9 cellular contexts compared by ENCODE assay signal in the genomic region with DNA sequence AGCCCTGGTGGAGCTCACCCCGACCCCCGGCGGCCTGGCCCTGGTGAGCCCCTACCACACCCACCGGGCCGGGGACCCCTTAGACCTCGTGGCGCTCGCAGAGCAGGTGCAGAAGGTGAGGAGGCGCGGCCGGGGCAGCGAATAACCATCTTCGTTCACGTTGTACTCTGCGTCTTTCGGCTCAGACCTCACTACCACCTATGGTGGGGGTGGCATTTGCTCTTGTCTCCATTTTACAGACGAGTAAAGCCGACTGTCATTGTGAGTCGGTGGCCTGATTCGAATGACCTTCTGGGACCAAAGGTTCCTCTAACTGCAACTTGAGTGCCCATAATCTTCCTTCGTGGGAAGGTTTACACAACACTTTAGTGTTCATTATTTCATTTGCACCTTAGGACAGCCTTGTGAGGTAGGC. TPM values are rescaled to one million over a fixed set of nuclear protein-coding genes. Genes with fewer than 3 reads are reported as not detected.
DNase-seq lines count a peak whose midpoint lies in the region; ATAC-seq, FAIRE-seq and TF ChIP-seq lines count a peak whose summit lies in the region.
"Had no signal": no experiment of that assay in that cellular context is flagged by ENCODE, and none has a peak within 500 bp of the region (broad histone marks: within the 10 kb centered on the region; RNA-seq: fewer than 3 reads in every experiment).

No MANE protein-coding gene starts in this region.

- H3K4me3 Mint-ChIP-seq in activated naive CD8-positive, alpha-beta T cell treated with anti-CD3 and anti-CD28 coated beads, Interleukin-2, amount 50 U/mL, for 24 hours = no peak overlapping the region

- no peak for FAIRE-seq in keratinocyte (lab: Jason Lieb, UNC)

- ATAC-seq in GM19395 (IDR thresholded peaks at IDR 0.05; ENCODE audit: unreplicated experiment) = peak; percentile 32
- ATAC-seq in HG03469 (IDR thresholded peaks at IDR 0.05; ENCODE audit: unreplicated experiment) = peak; percentile 13
- ATAC-seq in activated naive CD8-positive, alpha-beta T cell treated with anti-CD3 and anti-CD28 coated beads, Interleukin-2, amount 50 U/mL, for 24 hours = peak; percentile 2

- no peaks in the 10 kb centered on the region for H4K20me1 ChIP-seq in keratinocyte (ENCODE audit: control insufficient read depth, extremely low read depth, insufficient read depth, low read length)

- no peaks in the 10 kb centered on the region for H3K27me3 ChIP-seq in BJ (ENCODE audit: control insufficient read depth, insufficient read depth, low read length)
- no peaks in the 10 kb centered on the region for H3K27me3 ChIP-seq in keratinocyte (ENCODE audit: control insufficient read depth, extremely low read depth, insufficient read depth, low read length)

- H3K79me2 ChIP-seq in keratinocyte (ENCODE audit: control insufficient read depth, insufficient read depth, low read length) = peaks cover 49% of the 10 kb centered on the region

- no peak for DNase-seq in BJ (ENCODE audit: low read depth)
- no peak for DNase-seq in activated naive CD8-positive, alpha-beta T cell treated with anti-CD3 and anti-CD28 coated beads, Interleukin-2, amount 50 U/mL, for 24 hours
- DNase-seq in keratinocyte (ENCODE audit: low read depth, low spot score) = no peak
- no peak for DNase-seq in DMS153 (lab: John Stamatoyannopoulos, UW)
- no peak for DNase-seq in KG1 (lab: John Stamatoyannopoulos, UW)

- H3K4me1 Mint-ChIP-seq in activated naive CD8-positive, alpha-beta T cell treated with anti-CD3 and anti-CD28 coated beads, Interleukin-2, amount 50 U/mL, for 24 hours = peaks cover 35% of the 10 kb centered on the region

- no peaks in the 10 kb centered on the region for H3K27me3 Mint-ChIP-seq in activated naive CD8-positive, alpha-beta T cell treated with anti-CD3 and anti-CD28 coated beads, Interleukin-2, amount 50 U/mL, for 24 hours

- CTCF ChIA-PET in BJ (lab: Yijun Ruan, JAX) = interaction anchor here (2.1 to 5.8 kb wide), 3 partner anchors 10 to 594 kb away, joined by 5 to 34 read pairs (median 17); no protein-coding TSS in a partner anchor

- H3K36me3 Mint-ChIP-seq in activated naive CD8-positive, alpha-beta T cell treated with anti-CD3 and anti-CD28 coated beads, Interleukin-2, amount 50 U/mL, for 24 hours (ENCODE audit: low read depth) = peaks cover 19% of the 10 kb centered on the region

- no peaks in the 10 kb centered on the region for H3K9me3 Mint-ChIP-seq in activated naive CD8-positive, alpha-beta T cell treated with anti-CD3 and anti-CD28 coated beads, Interleukin-2, amount 50 U/mL, for 24 hours

- TF ChIP-seq CTCF in BJ (IDR thresholded peaks at IDR 0.05; ENCODE audit: insufficient read depth, low read depth, low read length) = no peak
- TF ChIP-seq CTCF in keratinocyte (optimal IDR thresholded peaks at IDR 0.05 in 1 of 3, IDR thresholded peaks at IDR 0.05 in 1 of 3, conservative IDR thresholded peaks at IDR 0.05 in 1 of 3; ENCODE audit: extremely low read depth in 1 of 3, insufficient read depth in 2 of 3, low read length in 3 of 3) = no peak

- H3K9ac ChIP-seq in keratinocyte (ENCODE audit: control insufficient read depth, extremely low read depth, insufficient read depth, low read length) = peak overlapping the region; percentile 83

- H3K4me1 ChIP-seq in keratinocyte (ENCODE audit: control insufficient read depth, extremely low read depth, insufficient read depth, low read length) = peaks cover 12% of the 10 kb centered on the region

- H3K4me3 ChIP-seq in BJ (ENCODE audit: low read depth, low read length) (peak overlapping the region; percentile 69), keratinocyte (ENCODE audit: control insufficient read depth in 2 of 3, extremely low read depth in 1 of 3, insufficient read depth in 2 of 3, low read depth in 1 of 3, low read length in 3 of 3) (peak overlapping the region; percentile 65 to 85 (median 74))

- no peaks in the 10 kb centered on the region for H3K9me3 ChIP-seq in keratinocyte (ENCODE audit: control insufficient read depth, low read depth, low read length)

- H3K9me1 ChIP-seq in keratinocyte (ENCODE audit: control insufficient read depth, extremely low read depth, insufficient read depth, low read length) = no peaks in the 10 kb centered on the region

- POLR2A ChIA-PET in BJ (lab: Charles Lee) = interaction anchor here (0.7 kb wide), 1 partner anchor 433 kb away, joined by 4 read pairs; no protein-coding TSS in a partner anchor

- H3K4me2 ChIP-seq in keratinocyte (ENCODE audit: control insufficient read depth, extremely low read depth, insufficient read depth, low read depth, low read length) = peak overlapping the region; percentile 77

- dilution Hi-C loops in keratinocyte (cut with MboI; ENCODE audit: extremely low pct_ligation_motif_present, low sequenced_read_pairs) = no loop called here

- H2AFZ ChIP-seq in keratinocyte (ENCODE audit: control insufficient read depth, low read length) = peak overlapping the region; percentile 32

- H3K27ac Mint-ChIP-seq in activated naive CD8-positive, alpha-beta T cell treated with anti-CD3 and anti-CD28 coated beads, Interleukin-2, amount 50 U/mL, for 24 hours = peak overlapping the region; percentile 80

- H3K36me3 ChIP-seq in BJ (ENCODE audit: control insufficient read depth, insufficient read depth, low read length) (peaks cover 1% of the 10 kb centered on the region), keratinocyte (ENCODE audit: control insufficient read depth in 2 of 2, extremely low read depth in 1 of 2, insufficient read depth in 2 of 2, low read length in 2 of 2) (no peaks in the 10 kb centered on the region)

- peak overlapping the region; percentile 38 for H3K27ac ChIP-seq in keratinocyte (ENCODE audit: control insufficient read depth, insufficient read depth, low read length)
- peak overlapping the region; percentile 59 for H3K27ac ChIP-seq in temporal lobe (ENCODE audit: low read depth, low read length)

RNA-seq across cellular contexts. Expression of a gene that starts 0.5 kb away (rescaled TPM):
- polyA plus RNA-seq in BJ (2011; rRNA removed) (2.0 and 4.2 TPM in 2 replicates), keratinocyte (6.1 to 9.8 TPM (median 9.6 TPM) in 3 replicates)
- 0.66 and 1.0 TPM in 2 replicates for polyA minus RNA-seq in BJ (2011; rRNA and poly(A)+ RNA removed)
- polyA plus RNA-seq in keratinocyte (2011; ENCODE audit: low read depth) = 1.3 TPM
- 6.9 and 13.6 TPM in 2 replicates for polyA plus RNA-seq in keratinocyte (2011; cell fraction: cytosol; rRNA removed)
- polyA plus RNA-seq in keratinocyte (2011; cell fraction: nucleus; rRNA removed) = 4.9 and 6.0 TPM in 2 replicates
- polyA plus RNA-seq in keratinocyte (2012; ENCODE audit: low replicate concordance) = 2.0 and 3.2 TPM in 2 replicates
- 0.33 to 4.0 TPM (median 2.7 TPM) in 3 replicates for polyA minus RNA-seq in keratinocyte
- 1.2 TPM for polyA minus RNA-seq in keratinocyte (2011; cell fraction: cytosol; rRNA and poly(A)+ RNA removed)
- 0.95 and 1.3 TPM in 2 replicates for polyA minus RNA-seq in keratinocyte (2011; cell fraction: nucleus; rRNA and poly(A)+ RNA removed)
- total RNA-seq in temporal lobe = 11.1 TPM

RNA-seq across cellular contexts. Expression of a gene that starts 0.7 kb away (rescaled TPM):
- polyA plus RNA-seq in BJ (2011; rRNA removed) = 167 and 228 TPM in 2 replicates
- polyA minus RNA-seq in BJ (2011; rRNA and poly(A)+ RNA removed) = 148 and 216 TPM in 2 replicates
- 24.4 to 34.1 TPM (median 34.0 TPM) in 3 replicates for polyA plus RNA-seq in keratinocyte
- 5.4 TPM for polyA plus RNA-seq in keratinocyte (2011; ENCODE audit: low read depth)
- 11.8 and 17.2 TPM in 2 replicates for polyA plus RNA-seq in keratinocyte (2011; cell fraction: cytosol; rRNA removed)
- polyA plus RNA-seq in keratinocyte (2011; cell fraction: nucleus; rRNA removed) = 72.1 and 80.9 TPM in 2 replicates
- 8.7 and 25.3 TPM in 2 replicates for polyA plus RNA-seq in keratinocyte (2012; ENCODE audit: low replicate concordance)
- 36.5 to 45.8 TPM (median 36.6 TPM) in 3 replicates for polyA minus RNA-seq in keratinocyte
- polyA minus RNA-seq in keratinocyte (2011; cell fraction: cytosol; rRNA and poly(A)+ RNA removed) = 48.2 TPM
- 53.0 and 59.9 TPM in 2 replicates for polyA minus RNA-seq in keratinocyte (2011; cell fraction: nucleus; rRNA and poly(A)+ RNA removed)
- 10.1 TPM for total RNA-seq in temporal lobe

RNA-seq across cellular contexts. Expression of a gene that starts 17.3 kb away (rescaled TPM):
- polyA plus RNA-seq in BJ (2011; rRNA removed) (not detected in 2 replicates), keratinocyte (0.12 TPM in 1 of 3 replicates, not detected in the others)
- 0.15 TPM in 1 of 2 replicates, not detected in the other for polyA minus RNA-seq in BJ (2011; rRNA and poly(A)+ RNA removed)
- 0.07 TPM for polyA plus RNA-seq in keratinocyte (2011; ENCODE audit: low read depth)
- polyA plus RNA-seq in keratinocyte (2011; cell fraction: cytosol; rRNA removed) = 0.02 TPM in 1 of 2 replicates, not detected in the other
- 0.12 and 0.18 TPM in 2 replicates for polyA plus RNA-seq in keratinocyte (2011; cell fraction: nucleus; rRNA removed)
- polyA plus RNA-seq in keratinocyte (2012; ENCODE audit: low replicate concordance) = 0.23 TPM in 1 of 2 replicates, not detected in the other
- not detected in 3 replicates for polyA minus RNA-seq in keratinocyte
- not detected for polyA minus RNA-seq in keratinocyte (2011; cell fraction: cytosol; rRNA and poly(A)+ RNA removed)
- polyA minus RNA-seq in keratinocyte (2011; cell fraction: nucleus; rRNA and poly(A)+ RNA removed) = not detected in 2 replicates
- total RNA-seq in temporal lobe = 0.25 TPM

RNA-seq across cellular contexts. Expression of a gene that starts 27.5 kb away (rescaled TPM):
- polyA plus RNA-seq in BJ (2011; rRNA removed) (not detected in 2 replicates), keratinocyte (0.06 TPM in 1 of 3 replicates, not detected in the others)
- not detected in 2 replicates for polyA minus RNA-seq in BJ (2011; rRNA and poly(A)+ RNA removed)
- polyA plus RNA-seq in keratinocyte (2011; ENCODE audit: low read depth) = not detected
- not detected in 2 replicates for polyA plus RNA-seq in keratinocyte (2011; cell fraction: cytosol; rRNA removed)
- polyA plus RNA-seq in keratinocyte (2011; cell fraction: nucleus; rRNA removed) = not detected in 2 replicates
- polyA plus RNA-seq in keratinocyte (2012; ENCODE audit: low replicate concordance) = not detected in 2 replicates
- polyA minus RNA-seq in keratinocyte = 0.07 TPM in 1 of 3 replicates, not detected in the others
- polyA minus RNA-seq in keratinocyte (2011; cell fraction: cytosol; rRNA and poly(A)+ RNA removed) = not detected
- polyA minus RNA-seq in keratinocyte (2011; cell fraction: nucleus; rRNA and poly(A)+ RNA removed) = 0.16 TPM in 1 of 2 replicates, not detected in the other
- not detected for total RNA-seq in temporal lobe
- total RNA-seq: M059J had no signal

RNA-seq across cellular contexts. Expression of a gene that starts 49.4 kb away (rescaled TPM):
- polyA plus RNA-seq in BJ (2011; rRNA removed) (24.4 and 26.5 TPM in 2 replicates), keratinocyte (5.6 to 6.5 TPM (median 6.3 TPM) in 3 replicates)
- 10.9 and 14.7 TPM in 2 replicates for polyA minus RNA-seq in BJ (2011; rRNA and poly(A)+ RNA removed)
- 1.9 TPM for polyA plus RNA-seq in keratinocyte (2011; ENCODE audit: low read depth)
- polyA plus RNA-seq in keratinocyte (2011; cell fraction: cytosol; rRNA removed) = 4.8 and 6.2 TPM in 2 replicates
- polyA plus RNA-seq in keratinocyte (2011; cell fraction: nucleus; rRNA removed) = 13.6 and 14.7 TPM in 2 replicates
- 3.6 and 4.0 TPM in 2 replicates for polyA plus RNA-seq in keratinocyte (2012; ENCODE audit: low replicate concordance)
- polyA minus RNA-seq in keratinocyte = 5.7 to 7.4 TPM (median 5.7 TPM) in 3 replicates
- 4.8 TPM for polyA minus RNA-seq in keratinocyte (2011; cell fraction: cytosol; rRNA and poly(A)+ RNA removed)
- polyA minus RNA-seq in keratinocyte (2011; cell fraction: nucleus; rRNA and poly(A)+ RNA removed) = 5.6 and 10.5 TPM in 2 replicates
- total RNA-seq in temporal lobe = 3.4 TPM
